28 cellular contexts compared by ENCODE assay signal in the genomic region with DNA sequence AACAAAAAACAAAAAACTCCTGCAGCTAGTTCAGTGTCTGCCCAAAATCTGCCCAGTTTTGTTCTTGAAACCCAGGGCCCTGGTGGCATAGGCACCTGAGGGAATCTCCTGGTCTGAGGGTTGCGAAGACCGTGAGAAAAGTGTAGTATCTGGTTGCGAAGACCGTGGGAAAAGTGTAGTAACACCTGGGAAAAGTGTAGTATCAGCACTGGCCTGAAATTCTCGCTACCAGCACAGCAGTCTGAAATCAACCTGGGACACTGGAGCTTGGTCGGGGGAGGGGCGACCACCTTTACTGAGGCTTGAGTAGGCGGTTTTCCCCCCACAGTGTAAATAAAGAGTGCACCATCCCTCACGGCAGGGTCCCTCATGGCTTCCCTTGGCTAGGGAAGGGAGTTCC.
DNase-seq lines count a peak whose midpoint lies in the region; ATAC-seq and TF ChIP-seq lines count a peak whose summit lies in the region.
"Had no signal": no experiment of that assay in that cellular context is flagged by ENCODE, and none has a peak within 500 bp of the region (broad histone marks: within the 10 kb centered on the region; RNA-seq: fewer than 3 reads in every experiment).

No MANE protein-coding gene starts in this region.

- DNase-seq in GM06990 (ENCODE audit: extremely low read depth, insufficient read length), result peak; percentile 65
- DNase-seq in left kidney (ENCODE audit: low read depth, low spot score), result peak; percentile 7
- DNase-seq: ACHN; activated CD4-positive, alpha-beta T cell treated with anti-CD3 and anti-CD28 coated beads, Interleukin-2, amount 50 U/mL, for 48 hours; activated CD8-positive, alpha-beta memory T cell treated with anti-CD3 and anti-CD28 coated beads, Interleukin-2, amount 50 U/mL, for 48 hours; activated naive CD4-positive, alpha-beta T cell treated with anti-CD3 and anti-CD28 coated beads, Interleukin-2, amount 50 U/mL, for 16 hours; body of pancreas; CD4-positive, alpha-beta memory T cell; GOT3; HFFc6; islet precursor cell; left ventricle myocardium inferior; mesenchymal stem cell; NCI-H1436 treated with DMSO at 0.1 percent for 48 hours; NCI-H2107; NCI-H345; NCI-H69; SK-N-SH; stimulated activated CD8-positive, alpha-beta memory T cell treated with anti-CD3 and anti-CD28 coated beads, Interleukin-4, amount 100 ng/mL, for 48 hours; testis had no signal

- TF ChIP-seq CTCF in GM06990 (IDR thresholded peaks at IDR 0.05; ENCODE audit: insufficient read depth, low read length, poor library complexity, severe bottlenecking), result no peak

- ATAC-seq in GM18867 (IDR thresholded peaks at IDR 0.05; ENCODE audit: unreplicated experiment) (peak; percentile 62), HG03066 (IDR thresholded peaks at IDR 0.05; ENCODE audit: low read depth, unreplicated experiment) (peak; percentile 71), GM18858 (IDR thresholded peaks at IDR 0.05; ENCODE audit: unreplicated experiment) (no peak), HG03097 (IDR thresholded peaks at IDR 0.05; ENCODE audit: low FRiP score, unreplicated experiment) (no peak), GM21576 (IDR thresholded peaks at IDR 0.05; ENCODE audit: unreplicated experiment) (no peak)
- ATAC-seq: body of pancreas, Right ventricle myocardium inferior had no signal

- no peaks in the 10 kb centered on the region for H3K36me3 ChIP-seq in GM06990 (ENCODE audit: control insufficient read depth, insufficient read depth, low read length)
- H3K36me3 ChIP-seq: left ventricle myocardium inferior, right atrium auricular region had no signal

- no peak overlapping the region for H3K4me3 ChIP-seq in GM06990 (replicated peaks; ENCODE audit: low read depth, low read length)
- H3K4me3 ChIP-seq: body of pancreas, left ventricle myocardium inferior, right atrium auricular region, smooth muscle cell had no signal

- H3K27me3 ChIP-seq in GM06990 (replicated peaks; ENCODE audit: control insufficient read depth, insufficient read depth, low read length), result no peaks in the 10 kb centered on the region
- H3K27me3 ChIP-seq: body of pancreas, right atrium auricular region, testis had no signal

Comparison
In these comparisons a context has a peak if more than half of its experiments do, and no peak if none do; other contexts are left out.
1. ATAC-seq: peak in GM18867 (single experiment) and HG03066 (single experiment); none in GM18858 (single experiment), HG03097 (single experiment) and GM21576 (single experiment).